In the genomic region with DNA sequence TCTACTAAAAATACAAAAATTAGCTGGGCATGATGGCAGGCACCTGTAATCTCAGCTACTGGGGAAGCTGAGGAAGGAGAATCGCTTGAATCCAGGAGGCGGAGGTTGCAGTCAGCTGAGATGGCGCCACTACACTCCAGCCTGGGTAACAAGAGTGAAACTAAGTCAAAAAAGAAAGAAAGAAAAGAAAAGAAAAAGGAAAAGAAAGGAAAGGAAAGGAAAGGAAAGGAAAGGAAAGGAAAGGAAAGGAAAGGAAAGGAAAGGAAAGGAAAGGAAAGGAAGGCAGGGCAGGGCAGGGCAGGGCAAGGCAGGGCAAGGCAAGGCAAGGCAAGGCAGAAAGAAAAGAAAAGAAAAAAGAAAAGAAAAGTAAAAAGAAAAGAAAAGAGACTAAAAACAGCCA, we compare ENCODE assay signal across 1 cellular context.
A peak's percentile ranks its signal among the peaks of the same experiment; 100 is the strongest.
TF ChIP-seq lines count a peak whose summit lies in the region.
"Not testable (repeated sequence)": the region's sequence is repeated elsewhere in the genome, so short reads cannot be mapped to it uniquely, and the experiment has no call there.

No MANE protein-coding gene starts in this region.

- H3K36me3 ChIP-seq in HEK293 (ENCODE audit: control insufficient read depth in 2 of 2, insufficient read depth in 1 of 2, low read length in 2 of 2), result not testable (repeated sequence)

- not testable (repeated sequence) for H3K27ac ChIP-seq in HEK293 (ENCODE audit: extremely low read depth, low read depth, low read length)

- not testable (repeated sequence) for H3K4me1 ChIP-seq in HEK293 (ENCODE audit: control insufficient read depth, insufficient read depth, low read length)

- not testable (repeated sequence) for TF ChIP-seq CTCF in HEK293 (tag by site-specific recombination; IDR thresholded peaks at IDR 0.05)

- CTCF ChIA-PET in HEK293 (lab: Yijun Ruan, JAX), result not testable (repeated sequence)

- POLR2A ChIA-PET in HEK293 (lab: Yijun Ruan, JAX), result not testable (repeated sequence)

- not testable (repeated sequence) for H3K9me3 ChIP-seq in HEK293 (ENCODE audit: control insufficient read depth, insufficient read depth, low read depth, low read length)

- H3K4me3 ChIP-seq in HEK293 (ENCODE audit: low read depth, low read length), result not testable (repeated sequence)

TF ChIP-seq in HEK293, 187 proteins besides CTCF, POLR2A, EP300 and RAD21:
- TF ChIP-seq PRDM1 (tag by site-specific recombination; IDR thresholded peaks at IDR 0.05), result peak; percentile 91
